35 cellular contexts compared by ENCODE assay signal in the genomic region with DNA sequence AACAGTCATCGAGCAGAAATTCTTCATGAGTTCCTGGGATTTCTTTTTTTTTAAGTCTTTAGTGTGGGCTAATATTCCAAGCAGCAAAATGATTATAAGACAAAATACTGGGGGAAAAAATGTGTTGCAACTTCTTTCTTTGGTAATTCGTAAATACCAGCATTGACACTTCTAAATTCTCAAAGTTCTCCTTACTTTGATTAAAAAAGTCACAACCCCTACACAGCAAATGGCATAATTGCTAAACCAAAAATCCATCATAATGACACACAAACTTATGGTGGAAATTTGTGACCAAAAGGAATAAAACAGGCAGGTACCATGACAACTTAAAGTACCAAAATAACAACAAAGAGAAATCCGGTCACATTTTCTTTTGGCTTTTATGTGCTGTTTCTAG.
"Had no signal": no experiment of that assay in that cellular context is flagged by ENCODE, and none has a peak within 500 bp of the region (broad histone marks: within the 10 kb centered on the region; RNA-seq: fewer than 3 reads in every experiment).

No MANE protein-coding gene starts in this region.

- FAIRE-seq: TTC549 had no signal

- H3K27ac Mint-ChIP-seq: activated B cell treated with CpG ODN at 0.5 μM for 24 hours; activated CD4-positive, alpha-beta memory T cell treated with anti-CD3 and anti-CD28 coated beads for 36 hours; activated CD4-positive, alpha-beta T cell treated with anti-CD3 and anti-CD28 coated beads, Interleukin-2, amount 10 ng/mL, durations not matched to agents 24 days and 14 days; activated CD8-positive, alpha-beta T cell treated with anti-CD3 and anti-CD28 coated beads for 36 hours; activated naive CD4-positive, alpha-beta T cell treated with anti-CD3 and anti-CD28 coated beads for 36 hours; activated naive CD4-positive, alpha-beta T cell treated with anti-CD3 and anti-CD28 coated beads, Interleukin-2, amount 50 U/mL, for 72 hours; activated naive CD8-positive, alpha-beta T cell treated with anti-CD3 and anti-CD28 coated beads for 36 hours; activated T-cell treated with anti-CD3 and anti-CD28 coated beads, Interleukin-2, amount 50 U/mL, for 72 hours; activated T-helper 1 cell treated with anti-CD3 and anti-CD28 coated beads, Interleukin-12 subunit alpha, Interleukin-12 subunit beta, Interleukin-2, Interleukin-4 antibody, amounts not matched to agents 30 ng/mL and 10 ng/mL and 1 ng/mL, durations not matched to agents 14 hours and 24 hours and 36 hours; activated T-helper 17 cell treated with anti-CD3 and anti-CD28 coated beads, Interleukin-2, amount 50 U/mL, for 72 hours; brain; T-helper 1 cell treated with Interleukin-12 subunit alpha and Interleukin-12 subunit beta and Interleukin-4 antibody, amounts not matched to agents 30 μg/mL and 1 μg/mL, for 36 hours; T-helper 2 cell treated with Interferon-gamma antibody and Interleukin-4, amounts not matched to agents 5 μg/mL and 100 μg/mL, for 36 hours had no signal

- H3K4me3 ChIP-seq: adrenal gland, breast epithelium had no signal

- H3K4me1 Mint-ChIP-seq: activated B cell treated with CpG ODN at 0.5 μM for 24 hours; activated CD4-positive, alpha-beta T cell treated with anti-CD3 and anti-CD28 coated beads, Interleukin-2, amount 10 ng/mL, durations not matched to agents 24 days and 14 days; activated naive CD8-positive, alpha-beta T cell treated with anti-CD3 and anti-CD28 coated beads for 36 hours; activated T-helper 17 cell treated with anti-CD3 and anti-CD28 coated beads, Interleukin-2, amount 50 U/mL, for 72 hours; brain had no signal

- H3K27me3 ChIP-seq: adrenal gland, breast epithelium had no signal

- H3K9me3 Mint-ChIP-seq: activated B cell treated with CpG ODN at 0.5 μM for 24 hours; activated CD4-positive, alpha-beta memory T cell treated with anti-CD3 and anti-CD28 coated beads for 36 hours; activated CD4-positive, alpha-beta T cell treated with anti-CD3 and anti-CD28 coated beads, Interleukin-2, amount 10 ng/mL, durations not matched to agents 24 days and 14 days; activated CD8-positive, alpha-beta T cell treated with anti-CD3 and anti-CD28 coated beads for 36 hours; activated naive CD4-positive, alpha-beta T cell treated with anti-CD3 and anti-CD28 coated beads for 36 hours; activated naive CD4-positive, alpha-beta T cell treated with anti-CD3 and anti-CD28 coated beads, Interleukin-2, amount 50 U/mL, for 72 hours; activated naive CD8-positive, alpha-beta T cell treated with anti-CD3 and anti-CD28 coated beads for 36 hours; activated T-cell treated with anti-CD3 and anti-CD28 coated beads, Interleukin-2, amount 50 U/mL, for 4 hours; activated T-cell treated with anti-CD3 and anti-CD28 coated beads, Interleukin-2, amount 50 U/mL, for 72 hours; activated T-helper 1 cell treated with anti-CD3 and anti-CD28 coated beads, Interleukin-12 subunit alpha, Interleukin-12 subunit beta, Interleukin-2, Interleukin-4 antibody, amounts not matched to agents 30 ng/mL and 10 ng/mL and 1 ng/mL, durations not matched to agents 14 hours and 24 hours and 36 hours; activated T-helper 17 cell treated with anti-CD3 and anti-CD28 coated beads, Interleukin-2, amount 50 U/mL, for 72 hours; brain; T-helper 1 cell treated with Interleukin-12 subunit alpha and Interleukin-12 subunit beta and Interleukin-4 antibody, amounts not matched to agents 30 μg/mL and 1 μg/mL, for 36 hours; T-helper 2 cell treated with Interferon-gamma antibody and Interleukin-4, amounts not matched to agents 5 μg/mL and 100 μg/mL, for 36 hours had no signal

- H3K36me3 Mint-ChIP-seq: activated CD4-positive, alpha-beta memory T cell treated with anti-CD3 and anti-CD28 coated beads for 36 hours; activated naive CD4-positive, alpha-beta T cell treated with anti-CD3 and anti-CD28 coated beads, Interleukin-2, amount 50 U/mL, for 72 hours; activated naive CD8-positive, alpha-beta T cell treated with anti-CD3 and anti-CD28 coated beads for 36 hours; brain had no signal

- DNase-seq: activated B cell treated with CpG ODN at 0.5 μM for 24 hours; activated CD4-positive, alpha-beta memory T cell treated with anti-CD3 and anti-CD28 coated beads for 36 hours; activated CD4-positive, alpha-beta T cell treated with anti-CD3 and anti-CD28 coated beads for 4 hours; activated CD4-positive, alpha-beta T cell treated with anti-CD3 and anti-CD28 coated beads, Interleukin-2, amount 10 ng/mL, durations not matched to agents 24 days and 14 days; activated CD4-positive, alpha-beta T cell treated with anti-CD3 and anti-CD28 coated beads, Interleukin-2, amount 50 U/mL, for 1 hour; activated CD4-positive, alpha-beta T cell treated with anti-CD3 and anti-CD28 coated beads, Interleukin-2, amount 50 U/mL, for 4 hours; activated CD4-positive, CD25-positive, alpha-beta regulatory T cell treated with anti-CD3 and anti-CD28 coated beads, Interleukin-2, amount 50 U/mL, for 72 hours; activated CD8-positive, alpha-beta memory T cell treated with anti-CD3 and anti-CD28 coated beads, Interleukin-2, amount 50 U/mL, for 4 hours; activated CD8-positive, alpha-beta T cell treated with anti-CD3 and anti-CD28 coated beads for 36 hours; activated effector memory CD4-positive, alpha-beta T cell treated with anti-CD3 and anti-CD28 coated beads, Interleukin-2, amount 50 U/mL, for 16 hours; activated gamma-delta T cell treated with Interleukin-2 at 50 U/mL for 16 hours; activated naive CD4-positive, alpha-beta T cell; activated naive CD4-positive, alpha-beta T cell treated with anti-CD3 and anti-CD28 coated beads for 36 hours; activated naive CD4-positive, alpha-beta T cell treated with anti-CD3 and anti-CD28 coated beads, Interleukin-2, amount 50 U/mL, for 16 hours; activated naive CD8-positive, alpha-beta T cell treated with anti-CD3 and anti-CD28 coated beads for 36 hours; activated T-cell treated with anti-CD3 and anti-CD28 coated beads for 4 hours; activated T-cell treated with anti-CD3 and anti-CD28 coated beads, Interleukin-2, amount 50 U/mL, for 1 hour; activated T-cell treated with anti-CD3 and anti-CD28 coated beads, Interleukin-2, amount 50 U/mL, for 4 hours; activated T-cell treated with anti-CD3 and anti-CD28 coated beads, Interleukin-2, amount 50 U/mL, for 72 hours; adrenal gland; amniotic stem cell; aorta; central memory CD4-positive, alpha-beta T cell; T-helper 1 cell; T-helper 2 cell; T-helper 9 cell had no signal

- H3K27ac ChIP-seq: adrenal gland, breast epithelium, VCaP had no signal

- H3K4me3 Mint-ChIP-seq: activated B cell treated with CpG ODN at 0.5 μM for 24 hours; activated CD4-positive, alpha-beta memory T cell treated with anti-CD3 and anti-CD28 coated beads for 36 hours; activated CD4-positive, alpha-beta T cell treated with anti-CD3 and anti-CD28 coated beads, Interleukin-2, amount 10 ng/mL, durations not matched to agents 24 days and 14 days; activated CD8-positive, alpha-beta T cell treated with anti-CD3 and anti-CD28 coated beads for 36 hours; activated naive CD4-positive, alpha-beta T cell treated with anti-CD3 and anti-CD28 coated beads for 36 hours; activated naive CD8-positive, alpha-beta T cell treated with anti-CD3 and anti-CD28 coated beads for 36 hours; activated T-cell treated with anti-CD3 and anti-CD28 coated beads, Interleukin-2, amount 50 U/mL, for 4 hours; activated T-cell treated with anti-CD3 and anti-CD28 coated beads, Interleukin-2, amount 50 U/mL, for 72 hours; activated T-helper 1 cell treated with anti-CD3 and anti-CD28 coated beads, Interleukin-12 subunit alpha, Interleukin-12 subunit beta, Interleukin-2, Interleukin-4 antibody, amounts not matched to agents 30 ng/mL and 10 ng/mL and 1 ng/mL, durations not matched to agents 14 hours and 24 hours and 36 hours; activated T-helper 17 cell treated with anti-CD3 and anti-CD28 coated beads, Interleukin-2, amount 50 U/mL, for 72 hours; brain; T-helper 1 cell treated with Interleukin-12 subunit alpha and Interleukin-12 subunit beta and Interleukin-4 antibody, amounts not matched to agents 30 μg/mL and 1 μg/mL, for 36 hours; T-helper 2 cell treated with Interferon-gamma antibody and Interleukin-4, amounts not matched to agents 5 μg/mL and 100 μg/mL, for 36 hours had no signal

- H3K36me3 ChIP-seq: adrenal gland, breast epithelium had no signal

- H3K27me3 Mint-ChIP-seq: activated CD4-positive, alpha-beta memory T cell treated with anti-CD3 and anti-CD28 coated beads for 36 hours; activated CD4-positive, alpha-beta T cell treated with anti-CD3 and anti-CD28 coated beads, Interleukin-2, amount 10 ng/mL, durations not matched to agents 24 days and 14 days had no signal
